In the genomic region with DNA sequence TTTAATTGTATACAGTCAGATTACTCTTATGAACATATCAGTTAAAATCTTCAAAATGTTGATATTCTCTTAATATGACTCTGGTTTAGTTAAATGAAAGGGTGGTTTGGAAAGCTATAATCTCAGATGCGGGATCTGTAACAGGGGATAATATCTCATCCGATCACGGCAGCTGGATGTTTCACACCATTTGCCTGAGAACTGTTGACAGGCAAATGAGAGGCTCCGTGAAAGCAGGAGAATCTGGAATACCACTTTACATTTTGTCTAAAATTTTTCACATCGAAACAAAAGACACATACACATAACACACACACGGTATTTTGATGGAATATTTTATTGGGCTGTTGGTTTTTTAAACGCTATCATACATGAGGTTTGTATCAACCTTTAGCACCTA, we compare ENCODE assay signal across 23 cellular contexts.
"Had no signal": no experiment of that assay in that cellular context is flagged by ENCODE, and none has a peak within 500 bp of the region (broad histone marks: within the 10 kb centered on the region; RNA-seq: fewer than 3 reads in every experiment).

No MANE protein-coding gene starts in this region.

- H3K9me3 ChIP-seq: colonic mucosa, esophagus muscularis mucosa, esophagus squamous epithelium, gastrocnemius medialis, heart right ventricle had no signal

- H3K36me3 ChIP-seq: colonic mucosa, esophagus muscularis mucosa, esophagus squamous epithelium, gastrocnemius medialis, gastroesophageal sphincter, heart left ventricle, heart right ventricle had no signal

- H3K4me3 ChIP-seq: colonic mucosa, coronary artery, dorsolateral prefrontal cortex, esophagus muscularis mucosa, esophagus squamous epithelium, gastrocnemius medialis, gastroesophageal sphincter, heart left ventricle, heart right ventricle had no signal

- H3K27me3 ChIP-seq: colonic mucosa, dorsolateral prefrontal cortex, esophagus muscularis mucosa, esophagus squamous epithelium, foreskin keratinocyte, gastrocnemius medialis, gastroesophageal sphincter, heart left ventricle, heart right ventricle had no signal

- H3K27ac ChIP-seq: colonic mucosa, coronary artery, dorsolateral prefrontal cortex, epithelial cell of prostate, esophagus muscularis mucosa, esophagus squamous epithelium, foreskin keratinocyte, gastrocnemius medialis, gastroesophageal sphincter, heart left ventricle, heart right ventricle had no signal

- DNase-seq: colonic mucosa; cortex of kidney; dermis blood vessel endothelial cell; dorsolateral prefrontal cortex; effector CD4-positive, alpha-beta T cell; effector CD8-positive, alpha-beta T cell; effector memory CD4-positive, alpha-beta T cell; effector memory CD8-positive, alpha-beta T cell; endodermal cell; erythroblast; esophagus squamous epithelium; foreskin fibroblast; foreskin keratinocyte; foreskin melanocyte; gastrocnemius medialis; glutamatergic neuron; head of caudate nucleus; heart left ventricle; heart right ventricle had no signal
